In the genomic region with DNA sequence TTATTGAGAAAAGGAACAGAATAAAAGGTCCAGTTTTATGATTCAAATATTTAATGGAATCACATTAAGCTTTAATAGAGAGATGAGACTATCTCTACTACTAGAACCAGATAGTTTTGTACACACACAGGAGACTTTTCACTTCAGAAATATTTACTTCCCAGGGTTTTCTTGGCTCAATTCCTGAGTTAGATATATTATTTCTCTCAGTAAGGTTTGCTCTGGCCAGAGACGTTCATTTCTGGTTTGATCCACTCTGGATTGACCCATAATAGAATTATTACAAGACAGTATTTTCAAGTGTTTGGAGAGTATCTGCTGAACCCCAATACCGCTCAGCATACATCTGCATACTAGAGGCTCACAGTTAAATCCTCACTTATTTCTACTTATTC, we compare ENCODE assay signal across 8 cellular contexts. TPM values are rescaled to one million over a fixed set of nuclear protein-coding genes. Genes with fewer than 3 reads are reported as not detected.
DNase-seq lines count a peak whose midpoint lies in the region; ATAC-seq, FAIRE-seq and TF ChIP-seq lines count a peak whose summit lies in the region.

No MANE protein-coding gene starts in this region.

- H3K27me3 Mint-ChIP-seq in T-helper 1 cell treated with Interleukin-12 subunit alpha and Interleukin-12 subunit beta and Interleukin-4 antibody, amounts not matched to agents 30 μg/mL and 1 μg/mL, for 36 hours (ENCODE audit: low read depth): peaks cover 8% of the 10 kb centered on the region

- H3K9me3 Mint-ChIP-seq in T-helper 1 cell treated with Interleukin-12 subunit alpha and Interleukin-12 subunit beta and Interleukin-4 antibody, amounts not matched to agents 30 μg/mL and 1 μg/mL, for 36 hours: no peaks in the 10 kb centered on the region

- peak overlapping the region; percentile 88 for H3K4me3 ChIP-seq in adipocyte (ENCODE audit: low read length)
- peak overlapping the region; percentile 92 to 98 for H3K4me3 ChIP-seq in kidney (ENCODE audit: low read length in 2 of 2)

- peak overlapping the region; percentile 95 for H3K27ac Mint-ChIP-seq in T-helper 1 cell treated with Interleukin-12 subunit alpha and Interleukin-12 subunit beta and Interleukin-4 antibody, amounts not matched to agents 30 μg/mL and 1 μg/mL, for 36 hours

- H3K36me3 ChIP-seq in adipocyte (ENCODE audit: control insufficient read depth, insufficient read depth, low read length, severe bottlenecking) (no peaks in the 10 kb centered on the region), kidney (ENCODE audit: control insufficient read depth in 1 of 2, insufficient read depth in 2 of 2, low read length in 2 of 2) (no peaks in the 10 kb centered on the region)

- peaks cover 14% of the 10 kb centered on the region for H3K4me1 Mint-ChIP-seq in T-helper 1 cell treated with Interleukin-12 subunit alpha and Interleukin-12 subunit beta and Interleukin-4 antibody, amounts not matched to agents 30 μg/mL and 1 μg/mL, for 36 hours (ENCODE audit: low read depth)

- no peak for DNase-seq in T-helper 1 cell
- peak; percentile 48 for DNase-seq in adipocyte (ENCODE audit: low read depth)
- DNase-seq in kidney: no peak
- no peak for DNase-seq in activated effector memory CD4-positive, alpha-beta T cell treated with anti-CD3 and anti-CD28 coated beads, Interleukin-2, amount 50 U/mL, for 16 hours

- peaks cover 4% of the 10 kb centered on the region for H3K36me3 Mint-ChIP-seq in T-helper 1 cell treated with Interleukin-12 subunit alpha and Interleukin-12 subunit beta and Interleukin-4 antibody, amounts not matched to agents 30 μg/mL and 1 μg/mL, for 36 hours (ENCODE audit: low read depth)

- peak overlapping the region; percentile 98 for H3K9ac ChIP-seq in adipocyte (ENCODE audit: low read length)
- H3K9ac ChIP-seq in kidney (ENCODE audit: low read length in 2 of 2): peak overlapping the region; percentile 93 to 100

- intact Hi-C loops in kidney (cut with DNase I): no loop called here

- peak overlapping the region; percentile 97 to 99 for H3K27ac ChIP-seq in kidney (ENCODE audit: low read depth in 2 of 2, low read length in 2 of 2)
- H3K27ac ChIP-seq in temporal lobe (ENCODE audit: low read depth, low read length): peak overlapping the region; percentile 96

- FAIRE-seq in kidney (lab: Jason Lieb, UNC): no peak

- ATAC-seq in HG02571 (IDR thresholded peaks at IDR 0.05; ENCODE audit: unreplicated experiment): no peak
- no peak for ATAC-seq in HG03378 (IDR thresholded peaks at IDR 0.05; ENCODE audit: unreplicated experiment)

- H3K9me3 ChIP-seq in adipocyte (ENCODE audit: control insufficient read depth, low read length) (no peaks in the 10 kb centered on the region), kidney (ENCODE audit: control insufficient read depth in 1 of 2, low read length in 2 of 2) (no peaks in the 10 kb centered on the region)

- TF ChIP-seq CTCF in kidney (IDR thresholded peaks at IDR 0.05; ENCODE audit: borderline replicate concordance, extremely low read depth, insufficient read depth): no peak

- H3K27me3 ChIP-seq in adipocyte (replicated peaks; ENCODE audit: control insufficient read depth, insufficient read depth, low read length): no peaks in the 10 kb centered on the region

- peaks cover 17% of the 10 kb centered on the region for H3K4me1 ChIP-seq in adipocyte (ENCODE audit: control insufficient read depth, insufficient read depth, low read length)
- peaks cover 0 to 6% of the 10 kb centered on the region in 2 donors for H3K4me1 ChIP-seq in kidney (ENCODE audit: control insufficient read depth in 1 of 2, insufficient read depth in 1 of 2, low read depth in 1 of 2, low read length in 2 of 2)

- peak overlapping the region; percentile 98 for H3K4me3 Mint-ChIP-seq in T-helper 1 cell treated with Interleukin-12 subunit alpha and Interleukin-12 subunit beta and Interleukin-4 antibody, amounts not matched to agents 30 μg/mL and 1 μg/mL, for 36 hours

RNA-seq across cellular contexts. Expression of a gene that starts 1.3 kb away (rescaled TPM):
- 64.9 TPM for total RNA-seq in kidney
- polyA plus RNA-seq in kidney (ENCODE audit: insufficient read depth, low read depth, low replicate concordance): 19.8 TPM
- 32.5 TPM for total RNA-seq in temporal lobe
